ENCODE assay signal across 8 cellular contexts in genomic region chr6:28884423-28885148, GRCh38. TPM values are rescaled to one million over a fixed set of nuclear protein-coding genes. Genes with fewer than 3 reads are reported as not detected.
A peak's percentile ranks its signal among the peaks of the same experiment; 100 is the strongest.
DNase-seq lines count a peak whose midpoint lies in the region; ATAC-seq, FAIRE-seq and TF ChIP-seq lines count a peak whose summit lies in the region.

No MANE protein-coding gene starts in this region.

- DNase-seq in GM12891 (ENCODE audit: insufficient read length, low spot score) (no peak), T follicular helper cell (ENCODE audit: low read depth) (peak; percentile 67), HPDE6-E6E7 (ENCODE audit: extremely low spot score) (no peak), NCI-H446 treated with DMSO at 0.1 percent for 48 hours (lab: John Stamatoyannopoulos, UW) (no peak)
- DNase-seq in activated T-helper 9 cell treated with anti-CD3 and anti-CD28 coated beads, Interleukin-2, amount 50 U/mL, for 16 hours (ENCODE audit: low read depth): peak; percentile 42
- DNase-seq in stimulated activated CD4-positive, alpha-beta T cell treated with anti-CD3 and anti-CD28 coated beads, Interleukin-15, amount 100 ng/mL, for 24 hours: peak; percentile 75

- ATAC-seq in GM21737 (IDR thresholded peaks at IDR 0.05; ENCODE audit: unreplicated experiment): no peak
- no peak for ATAC-seq in GM21423 (IDR thresholded peaks at IDR 0.05; ENCODE audit: unreplicated experiment)

- FAIRE-seq in GM12891 (lab: Jason Lieb, UNC): peak; percentile 26

- no peak for TF ChIP-seq POLR2A in GM12891 (IDR thresholded peaks at IDR 0.05; ENCODE audit: low read depth, low read length)

TF ChIP-seq in GM12891, 5 proteins besides CTCF, POLR2A, EP300 and RAD21:
- TF ChIP-seq POLR2AphosphoS5 (IDR thresholded peaks at IDR 0.05; ENCODE audit: low read depth, low read length): no peak
- TF ChIP-seq SPI1 (IDR thresholded peaks at IDR 0.05; ENCODE audit: low read depth, low read length): no peak
- TF ChIP-seq TAF1 (IDR thresholded peaks at IDR 0.05; ENCODE audit: low read depth, low read length): no peak

RNA-seq across cellular contexts. Expression of gene TRIM27, which starts 39.2 kb away (rescaled TPM):
- 25.6 TPM for polyA plus RNA-seq in GM12891 (2012; ENCODE audit: low read depth, missing spikeins)

Comparison
In these comparisons a context has a peak if more than half of its experiments do, and no peak if none do; other contexts are left out.
1. DNase-seq: peak in T follicular helper cell (single experiment), activated T-helper 9 cell treated with anti-CD3 and anti-CD28 coated beads, Interleukin-2, amount 50 U/mL, for 16 hours (single experiment) and stimulated activated CD4-positive, alpha-beta T cell treated with anti-CD3 and anti-CD28 coated beads, Interleukin-15, amount 100 ng/mL, for 24 hours (single experiment); none in GM12891 (single experiment), HPDE6-E6E7 (single experiment) and NCI-H446 treated with DMSO at 0.1 percent for 48 hours (single experiment).